22 cellular contexts compared by ENCODE assay signal in genomic region chr13:38897521-38897920, GRCh38.
DNase-seq lines count a peak whose midpoint lies in the region; ATAC-seq, FAIRE-seq and TF ChIP-seq lines count a peak whose summit lies in the region.
"Had no signal": no experiment of that assay in that cellular context is flagged by ENCODE, and none has a peak within 500 bp of the region (broad histone marks: within the 10 kb centered on the region; RNA-seq: fewer than 3 reads in every experiment).

No MANE protein-coding gene starts in this region.

- H3K27ac ChIP-seq in kidney (ENCODE audit: low read depth in 2 of 2, low read length in 2 of 2), result peak overlapping the region; percentile 42 to 82
- H3K27ac ChIP-seq in hepatocyte, result no peak overlapping the region
- H3K27ac ChIP-seq: BLaER1 treated with 17β-estradiol and CSF1 and Interleukin-3, amounts not matched to agents 10 nM and 100 nM had no signal

- peak overlapping the region in 1 of 2 donors; percentile 55 for H3K9ac ChIP-seq in kidney (ENCODE audit: low read length in 2 of 2)
- H3K9ac ChIP-seq: BLaER1 treated with 17β-estradiol and CSF1 and Interleukin-3, amounts not matched to agents 10 nM and 100 nM had no signal

- in situ Hi-C loops in Caki2 (cut with HindIII; ENCODE audit: low pct_unique_long_range_greater_than_20kb, low sequenced_read_pairs), result no loop called here

- no peaks in the 10 kb centered on the region for H3K79me2 ChIP-seq in hepatocyte

- intact Hi-C loops in kidney (cut with DNase I), result no loop called here

- H3K4me3 ChIP-seq in kidney (ENCODE audit: low read length in 2 of 2) (peak overlapping the region in 1 of 2 donors; percentile 54), hepatocyte (no peak overlapping the region)
- H3K4me3 ChIP-seq: BLaER1 treated with 17β-estradiol and CSF1 and Interleukin-3, amounts not matched to agents 10 nM and 100 nM; GM12878; GM23338; K562 had no signal

- ATAC-seq in HG03135 (IDR thresholded peaks at IDR 0.05; ENCODE audit: unreplicated experiment), result no peak
- ATAC-seq: CD8-positive, alpha-beta T cell; GM12878; GM23338; K562 had no signal

- no peak overlapping the region for H2AFZ ChIP-seq in hepatocyte
- H2AFZ ChIP-seq: GM23338 had no signal

- no peaks in the 10 kb centered on the region for H3K36me3 ChIP-seq in kidney (ENCODE audit: control insufficient read depth in 1 of 2, insufficient read depth in 2 of 2, low read length in 2 of 2)
- H3K36me3 ChIP-seq in hepatocyte (replicated peaks; ENCODE audit: insufficient read depth, low read depth), result no peaks in the 10 kb centered on the region
- H3K36me3 ChIP-seq: BLaER1 treated with 17β-estradiol and CSF1 and Interleukin-3, amounts not matched to agents 10 nM and 100 nM had no signal

- DNase-seq in Caki2 (ENCODE audit: low read depth) (peak; percentile 56), RCC 7860 (ENCODE audit: low spot score) (peak; percentile 24), kidney (no peak), renal cortical epithelial cell (ENCODE audit: low read depth) (peak; percentile 61), iPS-NIHi11 (ENCODE audit: low spot score) (no peak), hepatocyte (ENCODE audit: low spot score) (no peak)
- DNase-seq: 8988T; CD8-positive, alpha-beta T cell; DMS 273 treated with DMSO at 0.1 percent for 48 hours; DMS53; DND-41; EL; HCEC 1CT; HFFc6; IMR-90 had no signal

- no peaks in the 10 kb centered on the region for H4K20me1 ChIP-seq in hepatocyte (ENCODE audit: insufficient read depth, poor library complexity, severe bottlenecking)
- H4K20me1 ChIP-seq: BLaER1 treated with 17β-estradiol and CSF1 and Interleukin-3, amounts not matched to agents 10 nM and 100 nM had no signal

- H3K4me1 ChIP-seq in kidney (ENCODE audit: control insufficient read depth in 1 of 2, insufficient read depth in 1 of 2, low read depth in 1 of 2, low read length in 2 of 2), result peaks cover 2 to 5% of the 10 kb centered on the region in 2 donors
- H3K4me1 ChIP-seq in hepatocyte (ENCODE audit: insufficient read depth), result no peaks in the 10 kb centered on the region
- H3K4me1 ChIP-seq: BLaER1 treated with 17β-estradiol and CSF1 and Interleukin-3, amounts not matched to agents 10 nM and 100 nM had no signal

- 79% methylated on average over 6 of the region's 6 CpGs for WGBS in hepatocyte (ENCODE audit: low lambda C conversion rate, missing lambda C conversion rate)

- no peaks in the 10 kb centered on the region for H3K27me3 ChIP-seq in hepatocyte
- H3K27me3 ChIP-seq: BLaER1 treated with 17β-estradiol and CSF1 and Interleukin-3, amounts not matched to agents 10 nM and 100 nM had no signal

- no peaks in the 10 kb centered on the region for H3K9me3 ChIP-seq in kidney (ENCODE audit: control insufficient read depth in 1 of 2, low read length in 2 of 2)
- H3K9me3 ChIP-seq in hepatocyte (ENCODE audit: low read depth), result no peaks in the 10 kb centered on the region
- H3K9me3 ChIP-seq: BLaER1 treated with 17β-estradiol and CSF1 and Interleukin-3, amounts not matched to agents 10 nM and 100 nM had no signal

- H3K4me2 ChIP-seq in hepatocyte, result no peak overlapping the region
- H3K4me2 ChIP-seq: BLaER1 treated with 17β-estradiol and CSF1 and Interleukin-3, amounts not matched to agents 10 nM and 100 nM; GM23338 had no signal

- TF ChIP-seq CTCF in kidney (IDR thresholded peaks at IDR 0.05; ENCODE audit: borderline replicate concordance, extremely low read depth, insufficient read depth) (no peak), hepatocyte (IDR thresholded peaks at IDR 0.05; ENCODE audit: poor library complexity) (no peak)

- FAIRE-seq in RCC 7860 (lab: Jason Lieb, UNC) (no peak), kidney (lab: Jason Lieb, UNC) (no peak)
- FAIRE-seq: GM12878, H54, HTR-8/SVneo, K562 had no signal

- no peaks in the 10 kb centered on the region for H3K9me2 ChIP-seq in hepatocyte (replicated peaks; ENCODE audit: insufficient read depth)

Comparison
In these comparisons a context has a peak if more than half of its experiments do, and no peak if none do; other contexts are left out.
1. DNase-seq: peak in Caki2 (single experiment), RCC 7860 (single experiment) and renal cortical epithelial cell (single experiment); none in kidney (single experiment), iPS-NIHi11 (single experiment) and hepatocyte (single experiment).